Comparison of ENCODE assay signal across 1 cellular context in genomic region chr16:4663756-4664465, GRCh38.
TF ChIP-seq lines count a peak whose summit lies in the region.

No MANE protein-coding gene starts in this region.

TF ChIP-seq in H1, 55 proteins besides CTCF, POLR2A, EP300 and RAD21:
- TF ChIP-seq E2F6 (IDR thresholded peaks at IDR 0.05) (no peak), EGR1 (IDR thresholded peaks at IDR 0.05; ENCODE audit: borderline replicate concordance, low read depth, low read length) (no peak), CHD7 (IDR thresholded peaks at IDR 0.05; ENCODE audit: insufficient replicate concordance, low read length) (no peak), BCL11A (IDR thresholded peaks at IDR 0.05; ENCODE audit: low read depth in 2 of 2, low read length in 2 of 2) (no peak), POLR2AphosphoS5 (IDR thresholded peaks at IDR 0.05; ENCODE audit: low read depth, low read length) (no peak), KDM5A (IDR thresholded peaks at IDR 0.05; ENCODE audit: low read length) (no peak), SP1 (IDR thresholded peaks at IDR 0.05; ENCODE audit: low read depth, low read length) (no peak), NANOG (IDR thresholded peaks at IDR 0.05; ENCODE audit: insufficient read depth, low read depth, low read length, poor library complexity, severe bottlenecking) (no peak), SIN3A (conservative IDR thresholded peaks at IDR 0.05 in 1 of 2, IDR thresholded peaks at IDR 0.05 in 1 of 2; ENCODE audit: low read depth in 1 of 2, low read length in 2 of 2) (no peak), TEAD4 (IDR thresholded peaks at IDR 0.05; ENCODE audit: low read depth, low read length) (no peak), SIX5 (IDR thresholded peaks at IDR 0.05; ENCODE audit: low read depth, low read length) (no peak), KDM1A (IDR thresholded peaks at IDR 0.05; ENCODE audit: borderline replicate concordance, low read length) (no peak), YY1 (IDR thresholded peaks at IDR 0.05; ENCODE audit: low read depth, low read length) (no peak), TCF12 (IDR thresholded peaks at IDR 0.05; ENCODE audit: low read depth, low read length) (no peak), BRCA1 (IDR thresholded peaks at IDR 0.05; ENCODE audit: low read depth, low read length) (no peak), ASH2L (IDR thresholded peaks at IDR 0.05; ENCODE audit: low read length) (no peak)
